In the genomic region with DNA sequence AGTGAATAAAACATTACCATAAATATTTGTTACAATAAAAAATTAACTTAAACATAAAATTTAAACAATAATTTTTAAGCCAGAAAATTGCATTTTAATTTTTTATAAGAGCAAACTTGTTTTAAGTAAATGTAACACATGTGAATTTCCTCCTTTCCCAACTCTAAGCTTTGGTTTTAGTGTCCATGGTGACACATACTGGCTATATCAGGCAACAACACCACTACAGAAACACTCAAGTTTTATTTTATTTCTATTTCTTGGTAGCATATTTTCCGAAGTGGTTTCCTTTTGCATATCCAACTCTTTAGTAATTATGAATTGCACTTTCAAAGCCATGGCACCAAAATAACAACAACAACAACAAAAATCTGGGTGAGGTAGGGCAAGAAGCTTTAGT, we compare ENCODE assay signal across 9 cellular contexts. TPM values are rescaled to one million over a fixed set of nuclear protein-coding genes. Genes with fewer than 3 reads are reported as not detected.
DNase-seq lines count a peak whose midpoint lies in the region; ATAC-seq, FAIRE-seq and TF ChIP-seq lines count a peak whose summit lies in the region.
"Had no signal": no experiment of that assay in that cellular context is flagged by ENCODE, and none has a peak within 500 bp of the region (broad histone marks: within the 10 kb centered on the region; RNA-seq: fewer than 3 reads in every experiment).

No MANE protein-coding gene starts in this region.

- TF ChIP-seq CTCF in OCI-LY7 (conservative IDR thresholded peaks at IDR 0.05; ENCODE audit: low read length), result peak; percentile 80
- peak in 2 of 3 experiments; percentile 30 to 35; a peak in 2 of 4 replicates for TF ChIP-seq CTCF in H1 (IDR thresholded peaks at IDR 0.05; ENCODE audit: control extremely low read depth in 1 of 3, insufficient read depth in 1 of 3, low read depth in 1 of 3, low read length in 3 of 3)
- peak; percentile 63 for TF ChIP-seq CTCF in retinal pigment epithelial cell (conservative IDR thresholded peaks at IDR 0.05; ENCODE audit: low read depth, low read length)
- no peak for TF ChIP-seq CTCF in psoas muscle (IDR thresholded peaks at IDR 0.05)

- H3K79me2 ChIP-seq in OCI-LY7 (ENCODE audit: insufficient read depth, low read depth, low read length) (no peaks in the 10 kb centered on the region), H1 (ENCODE audit: control insufficient read depth in 1 of 2, insufficient read depth in 2 of 2, low read length in 2 of 2) (peaks cover 0 to 48% of the 10 kb centered on the region in 2 experiments; a peak in 2 of 4 replicates)

- TF ChIP-seq RAD21 in H1 (IDR thresholded peaks at IDR 0.05 in 1 of 2, conservative IDR thresholded peaks at IDR 0.05 in 1 of 2; ENCODE audit: low read depth in 2 of 2, low read length in 2 of 2), result peak; percentile 49 to 57

- H2BK120ac ChIP-seq in H1 (replicated peaks; ENCODE audit: low read depth, low read length), result no peak overlapping the region

- no peaks in the 10 kb centered on the region; a peak in 1 of 7 replicates for H3K27me3 ChIP-seq in H1 (replicated peaks in 1 of 4; ENCODE audit: control insufficient read depth in 3 of 4, extremely low read depth in 1 of 4, insufficient read depth in 3 of 4, low read length in 3 of 4)
- H3K27me3 ChIP-seq in psoas muscle (ENCODE audit: insufficient read depth in 3 of 3, low read length in 2 of 3), result peaks cover 0 to 72% (median 4%) of the 10 kb centered on the region in 3 donors

- H3K9ac ChIP-seq in H1 (replicated peaks in 1 of 4; ENCODE audit: extremely low read depth in 1 of 4, low read depth in 3 of 4, low read length in 3 of 4), result no peak overlapping the region

- peaks cover 14% of the 10 kb centered on the region for H3K36me3 Mint-ChIP-seq in activated CD4-positive, alpha-beta T cell treated with anti-CD3 and anti-CD28 coated beads, Interleukin-2, amount 10 ng/mL, durations not matched to agents 24 days and 14 days (ENCODE audit: low read depth)

- H3K4me3 Mint-ChIP-seq in activated CD4-positive, alpha-beta T cell treated with anti-CD3 and anti-CD28 coated beads, Interleukin-2, amount 10 ng/mL, durations not matched to agents 24 days and 14 days, result peak overlapping the region; percentile 93

- peaks cover 14% of the 10 kb centered on the region for H3K23me2 ChIP-seq in H1 (ENCODE audit: low read depth, low read length)

- ATAC-seq in HG03469 (IDR thresholded peaks at IDR 0.05; ENCODE audit: unreplicated experiment) (no peak), psoas muscle (no peak)

- no peaks in the 10 kb centered on the region for H4K20me1 ChIP-seq in OCI-LY7 (ENCODE audit: insufficient read depth, low read length)
- H4K20me1 ChIP-seq in H1 (replicated peaks in 1 of 2; ENCODE audit: control insufficient read depth in 1 of 2, insufficient read depth in 2 of 2, low read length in 2 of 2), result peaks cover 0 to 4% of the 10 kb centered on the region in 2 experiments

- no peak overlapping the region for H4K8ac ChIP-seq in H1 (ENCODE audit: extremely low read depth, insufficient read depth, low read length)

- H4K91ac ChIP-seq in H1 (replicated peaks; ENCODE audit: insufficient read length, low read length), result no peak overlapping the region

- H3K4me2 ChIP-seq in OCI-LY7 (ENCODE audit: low read length) (peak overlapping the region; percentile 83), H1 (ENCODE audit: insufficient read depth in 1 of 2, low read depth in 2 of 2, low read length in 2 of 2) (peak overlapping the region; percentile 60 to 94)

- intact Hi-C loops in activated CD4-positive, alpha-beta T cell treated with anti-CD3 and anti-CD28 coated beads, Interleukin-2, amount 10 ng/mL, durations not matched to agents 24 days and 14 days (cut with micrococcal nuclease), result loop anchor here (1.0 kb wide), 3 partner anchors 26 to 100 kb away; no protein-coding TSS in a partner anchor
- intact Hi-C loops in OCI-LY7 (cut with micrococcal nuclease; ENCODE audit: unreplicated experiment), result loop anchor here (5.0 kb wide), 1 partner anchor 97 kb away; no protein-coding TSS in a partner anchor
- intact Hi-C loops in psoas muscle (cut with DNase I), result no loop called here

- no peak overlapping the region for H2BK20ac ChIP-seq in H1 (ENCODE audit: low read length)

- no TSS peak for BruUV-seq in OCI-LY7 (replicated peaks; lab: Mats Ljungman, UMichigan)

- no peak overlapping the region for H4K5ac ChIP-seq in H1 (ENCODE audit: insufficient read length, low read depth, low read length)

- no peak overlapping the region for H2BK5ac ChIP-seq in H1 (ENCODE audit: low read depth, low read length)

- peaks cover 50% of the 10 kb centered on the region for H3K4me1 Mint-ChIP-seq in activated CD4-positive, alpha-beta T cell treated with anti-CD3 and anti-CD28 coated beads, Interleukin-2, amount 10 ng/mL, durations not matched to agents 24 days and 14 days

- POLR2A ChIA-PET in OCI-LY7 (lab: Charles Lee) (interaction anchor here (0.6 to 2.7 kb wide), 5 partner anchors 10 to 63 kb away, joined by 3 to 7 read pairs (median 3); no protein-coding TSS in a partner anchor), H1 (lab: Charles Lee; ENCODE audit: partially characterized antibody) (interaction anchor here (2.2 kb wide), 1 partner anchor 11 kb away, joined by 7 read pairs; no protein-coding TSS in a partner anchor)

- WGBS in H1 (ENCODE audit: extremely low coverage in 1 of 2, insufficient coverage in 1 of 2, insufficient read length in 1 of 2, insufficient replicate concordance in 2 of 2, low coverage in 1 of 2, low lambda C conversion rate in 2 of 2, missing lambda C conversion rate in 1 of 2), 2 experiments, result 50% methylated on average over 1 of the region's 1 CpG; no CpG with 5 or more reads in 1 of the 2 experiments
- 28 to 39% (median 29%) methylated on average over 1 of the region's 1 CpG for WGBS in psoas muscle, 3 donors

- H3K4ac ChIP-seq in H1 (replicated peaks; ENCODE audit: insufficient read length, low read depth, low read length), result no peak overlapping the region

- H3K56ac ChIP-seq in H1 (replicated peaks; ENCODE audit: insufficient read length, low read depth, low read length), result no peak overlapping the region

- peak overlapping the region; percentile 42 for H3K27ac Mint-ChIP-seq in activated CD4-positive, alpha-beta T cell treated with anti-CD3 and anti-CD28 coated beads, Interleukin-2, amount 10 ng/mL, durations not matched to agents 24 days and 14 days

- DNase-seq in activated CD4-positive, alpha-beta T cell treated with anti-CD3 and anti-CD28 coated beads, Interleukin-2, amount 10 ng/mL, durations not matched to agents 24 days and 14 days, result no peak
- DNase-seq in activated CD4-positive, alpha-beta T cell treated with anti-CD3 and anti-CD28 coated beads for 48 hours, result no peak
- DNase-seq in OCI-LY7 (ENCODE audit: low spot score) (peak; percentile 41), H1 (ENCODE audit: low read depth in 1 of 2, low spot score in 2 of 2) (no peak), retinal pigment epithelial cell (ENCODE audit: low read depth) (peak; percentile 20), psoas muscle (no peak), activated gamma-delta T cell (lab: John Stamatoyannopoulos, UW) (no peak)
- DNase-seq: COR-L47 had no signal

- no peak overlapping the region for H2AK5ac ChIP-seq in H1 (ENCODE audit: low read depth, low read length)

- peaks cover 30% of the 10 kb centered on the region for H3K27me3 Mint-ChIP-seq in activated CD4-positive, alpha-beta T cell treated with anti-CD3 and anti-CD28 coated beads, Interleukin-2, amount 10 ng/mL, durations not matched to agents 24 days and 14 days

- TF ChIP-seq EP300 in H1 (IDR thresholded peaks at IDR 0.05; ENCODE audit: borderline replicate concordance in 1 of 2, low read depth in 2 of 2, low read length in 2 of 2), result no peak

- CTCF ChIA-PET in OCI-LY7 (lab: Charles Lee; ENCODE audit: unreplicated experiment) (interaction anchor here (0.6 kb wide), 1 partner anchor 64 kb away, joined by 3 read pairs; no protein-coding TSS in a partner anchor), H1 (lab: Charles Lee; ENCODE audit: partially characterized antibody) (interaction anchor here (0.7 to 4.1 kb wide), 9 partner anchors 11 to 574 kb away, joined by 3 to 21 read pairs (median 4); no protein-coding TSS in a partner anchor)

- H2BK15ac ChIP-seq in H1 (ENCODE audit: low read length), result no peak overlapping the region

- H3K4me3 ChIP-seq in OCI-LY7 (ENCODE audit: low read depth, low read length, poor library complexity, severe bottlenecking) (peak overlapping the region; percentile 71), H1 (ENCODE audit: extremely low read depth in 1 of 4, insufficient read depth in 2 of 4, low read depth in 3 of 4, low read length in 4 of 4) (peak overlapping the region in 2 of 4 experiments; percentile 85 to 92; a peak in 3 of 8 replicates), retinal pigment epithelial cell (ENCODE audit: low read length) (peak overlapping the region; percentile 73), psoas muscle (no peak overlapping the region)

- H2BK12ac ChIP-seq in H1 (ENCODE audit: low read depth, low read length), result no peak overlapping the region

- H3K9me2 ChIP-seq in OCI-LY7 (ENCODE audit: insufficient read depth, low read length), result no peaks in the 10 kb centered on the region

- no peak overlapping the region for H3K23ac ChIP-seq in H1 (ENCODE audit: insufficient read length)

- no peak overlapping the region for H3K18ac ChIP-seq in H1 (ENCODE audit: extremely low read depth, low read length)

- H3K4me1 ChIP-seq in OCI-LY7 (ENCODE audit: insufficient read depth, low read length, poor library complexity, severe bottlenecking), result peaks cover 3% of the 10 kb centered on the region
- peaks cover 0 to 5% (median 0%) of the 10 kb centered on the region in 4 experiments; a peak in 1 of 7 replicates for H3K4me1 ChIP-seq in H1 (replicated peaks in 1 of 4; ENCODE audit: control insufficient read depth in 3 of 4, insufficient read depth in 4 of 4, low read length in 3 of 4)
- H3K4me1 ChIP-seq in psoas muscle, result peaks cover 17% of the 10 kb centered on the region

- H3K9me3 ChIP-seq in OCI-LY7 (ENCODE audit: low read length), result no peaks in the 10 kb centered on the region
- H3K9me3 ChIP-seq in H1 (ENCODE audit: insufficient read depth in 2 of 2, low read depth in 1 of 2, low read length in 1 of 2), result no peaks in the 10 kb centered on the region
- H3K9me3 ChIP-seq in psoas muscle, result no peaks in the 10 kb centered on the region

- TF ChIP-seq POLR2A in H1 (IDR thresholded peaks at IDR 0.05; ENCODE audit: control extremely low read depth in 1 of 2, low read depth in 2 of 2, low read length in 2 of 2), result no peak

- FAIRE-seq in H1 (lab: Jason Lieb, UNC), result no peak

- H3K36me3 ChIP-seq in OCI-LY7 (ENCODE audit: insufficient read depth, low read length) (no peaks in the 10 kb centered on the region), H1 (ENCODE audit: control insufficient read depth in 2 of 4, insufficient read depth in 4 of 4, low read length in 3 of 4) (no peaks in the 10 kb centered on the region), psoas muscle (ENCODE audit: insufficient read depth in 1 of 2, low read depth in 1 of 2) (no peaks in the 10 kb centered on the region)

- peaks cover 13% of the 10 kb centered on the region for H3K9me3 Mint-ChIP-seq in activated CD4-positive, alpha-beta T cell treated with anti-CD3 and anti-CD28 coated beads, Interleukin-2, amount 10 ng/mL, durations not matched to agents 24 days and 14 days

- no peak overlapping the region for H3K27ac ChIP-seq in OCI-LY7 (ENCODE audit: low read depth, low read length, poor library complexity, severe bottlenecking)
- no peak overlapping the region for H3K27ac ChIP-seq in H1 (ENCODE audit: low read depth, low read length)
- H3K27ac ChIP-seq in psoas muscle, result no peak overlapping the region

- H3K14ac ChIP-seq in H1 (ENCODE audit: insufficient read length), result no peak overlapping the region

- H2AFZ ChIP-seq in OCI-LY7 (ENCODE audit: low read length), result no peak overlapping the region
- no peak overlapping the region for H2AFZ ChIP-seq in H1 (ENCODE audit: low read length)

- no peaks in the 10 kb centered on the region for H3K79me1 ChIP-seq in H1 (ENCODE audit: low read depth, low read length)

RNA-seq across cellular contexts. Expression of a gene that starts 2.2 kb away (rescaled TPM):
- 20.0 and 27.5 TPM in 2 replicates for total RNA-seq in activated CD4-positive, alpha-beta T cell treated with anti-CD3 and anti-CD28 coated beads, Interleukin-2, amount 10 ng/mL, durations not matched to agents 24 days and 14 days
- 1.8 and 11.1 TPM in 2 replicates for total RNA-seq in OCI-LY7 (2014; rRNA removed; shearing (Covaris generic))
- 0.85 and 0.95 TPM in 2 replicates for total RNA-seq in OCI-LY7 (2022)
- 50.6 and 54.2 TPM in 2 replicates for total RNA-seq in H1 (2021; fragmentation: NEBNext Ultra II Directional; extraction: Animal tissue kit (Norgen Biotek cat#: 25700))
- 40.7 and 56.8 TPM in 2 replicates for polyA plus RNA-seq in H1 (2011; rRNA removed)
- 60.5 TPM for polyA plus RNA-seq in H1 (2011; cell fraction: cytosol; rRNA removed)
- polyA plus RNA-seq in H1 (2011; cell fraction: nucleus; rRNA removed), result 49.0 TPM
- 41.2 to 62.9 TPM (median 52.5 TPM) in 4 replicates for polyA plus RNA-seq in H1 (2012, experiment 1 of 2)
- 4.8 TPM for polyA plus RNA-seq in H1 (2012, experiment 2 of 2)
- 62.8 TPM for polyA plus RNA-seq in H1 (2013, experiment 1 of 2)
- polyA plus RNA-seq in H1 (2013, experiment 2 of 2), result 68.8 TPM
- 142 and 222 TPM in 2 replicates for polyA minus RNA-seq in H1 (2011; rRNA and poly(A)+ RNA removed)
- 52.5 TPM for polyA minus RNA-seq in H1 (2011; cell fraction: cytosol; rRNA and poly(A)+ RNA removed)
- polyA minus RNA-seq in H1 (2011; cell fraction: nucleus; rRNA and poly(A)+ RNA removed), result 245 TPM
- total RNA-seq in psoas muscle, result 1 to 10 TPM in 1 of 4 donors, under 1 TPM in 2, not detected in 1; 0.17 to 1.8 (median 0.34) TPM
- polyA plus RNA-seq in psoas muscle, result under 1 TPM in 1 of 3 donors, not detected in 2; 0.26 TPM

Comparison
In these comparisons a context has a peak if more than half of its experiments do, and no peak if none do; other contexts are left out.
1. DNase-seq: peak in OCI-LY7 (single experiment) and retinal pigment epithelial cell (single experiment); none in activated CD4-positive, alpha-beta T cell treated with anti-CD3 and anti-CD28 coated beads, Interleukin-2, amount 10 ng/mL, durations not matched to agents 24 days and 14 days (single experiment), activated CD4-positive, alpha-beta T cell treated with anti-CD3 and anti-CD28 coated beads for 48 hours (single experiment), H1 (0 of 2), psoas muscle (0 of 2) and activated gamma-delta T cell (single experiment).
2. intact Hi-C loops: an anchor here in activated CD4-positive, alpha-beta T cell treated with anti-CD3 and anti-CD28 coated beads, Interleukin-2, amount 10 ng/mL, durations not matched to agents 24 days and 14 days (1.0 kb wide) and OCI-LY7 (5.0 kb wide); none called in psoas muscle.